Comparison of ENCODE assay signal across 19 cellular contexts in genomic region chr1:64847666-64848065, GRCh38.
"Had no signal": no experiment of that assay in that cellular context is flagged by ENCODE, and none has a peak within 500 bp of the region (broad histone marks: within the 10 kb centered on the region; RNA-seq: fewer than 3 reads in every experiment).

No MANE protein-coding gene starts in this region.

- H3K27me3 ChIP-seq: MG63, SJSA1 had no signal

- DNase-seq: IMR-90, Karpas-422, KG1, MG63, NCI-H1092, NCI-H1105 treated with DMSO at 0.1 percent for 48 hours, NCI-H1417 treated with DMSO at 0.1 percent for 48 hours, NCI-H146, NCI-H1930, NCI-H2081, NCI-H2107, NCI-H2227 treated with DMSO at 0.1 percent for 48 hours, NCI-H526 treated with DMSO at 0.1 percent for 48 hours, NCI-H748 treated with DMSO at 0.1 percent for 48 hours, Right ventricle myocardium superior, RPMI8226, SIG-M5 had no signal

- H3K4me1 ChIP-seq: SJSA1 had no signal

- H3K4me3 ChIP-seq: MG63, SJSA1, SK-N-MC had no signal

- H3K27ac ChIP-seq: SJSA1, SK-N-MC had no signal

- H3K9me3 ChIP-seq: MG63, SJSA1 had no signal
